ENCODE assay signal across 2 cellular contexts in the genomic region with DNA sequence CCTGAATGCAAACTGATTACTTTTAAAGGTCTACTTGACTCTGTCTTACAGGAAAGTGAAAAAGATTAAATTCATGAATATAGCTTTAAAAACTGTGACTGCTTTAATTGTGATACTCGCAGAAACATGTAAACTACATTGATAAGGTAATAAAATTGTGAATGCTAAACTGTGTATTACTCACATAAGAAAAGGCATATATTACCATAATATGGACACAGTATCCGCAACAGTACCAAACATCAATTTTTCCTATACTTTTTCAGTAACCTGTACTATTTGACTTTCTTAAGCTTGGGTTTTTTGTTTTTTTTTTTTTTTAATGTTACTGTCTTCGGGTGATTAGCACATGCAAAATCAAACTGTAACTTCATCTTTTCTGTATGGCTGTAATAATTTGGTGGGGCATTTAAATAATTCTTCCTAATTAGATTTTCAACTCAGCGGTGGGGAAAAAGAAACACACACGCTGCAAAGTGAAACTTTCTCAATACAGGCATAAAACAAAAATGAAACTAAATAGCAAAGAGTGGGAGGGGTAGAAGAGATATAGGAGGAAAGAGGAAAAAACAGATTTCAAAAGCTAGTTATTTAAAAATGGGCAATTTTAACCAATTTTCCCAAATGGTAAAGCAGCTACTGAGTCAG.
TF ChIP-seq lines count a peak whose summit lies in the region.

No MANE protein-coding gene starts in this region.

TF ChIP-seq in HEK293, 187 proteins besides CTCF, POLR2A, EP300 and RAD21 (continued from another document):
- TF ChIP-seq, protein P1, sequence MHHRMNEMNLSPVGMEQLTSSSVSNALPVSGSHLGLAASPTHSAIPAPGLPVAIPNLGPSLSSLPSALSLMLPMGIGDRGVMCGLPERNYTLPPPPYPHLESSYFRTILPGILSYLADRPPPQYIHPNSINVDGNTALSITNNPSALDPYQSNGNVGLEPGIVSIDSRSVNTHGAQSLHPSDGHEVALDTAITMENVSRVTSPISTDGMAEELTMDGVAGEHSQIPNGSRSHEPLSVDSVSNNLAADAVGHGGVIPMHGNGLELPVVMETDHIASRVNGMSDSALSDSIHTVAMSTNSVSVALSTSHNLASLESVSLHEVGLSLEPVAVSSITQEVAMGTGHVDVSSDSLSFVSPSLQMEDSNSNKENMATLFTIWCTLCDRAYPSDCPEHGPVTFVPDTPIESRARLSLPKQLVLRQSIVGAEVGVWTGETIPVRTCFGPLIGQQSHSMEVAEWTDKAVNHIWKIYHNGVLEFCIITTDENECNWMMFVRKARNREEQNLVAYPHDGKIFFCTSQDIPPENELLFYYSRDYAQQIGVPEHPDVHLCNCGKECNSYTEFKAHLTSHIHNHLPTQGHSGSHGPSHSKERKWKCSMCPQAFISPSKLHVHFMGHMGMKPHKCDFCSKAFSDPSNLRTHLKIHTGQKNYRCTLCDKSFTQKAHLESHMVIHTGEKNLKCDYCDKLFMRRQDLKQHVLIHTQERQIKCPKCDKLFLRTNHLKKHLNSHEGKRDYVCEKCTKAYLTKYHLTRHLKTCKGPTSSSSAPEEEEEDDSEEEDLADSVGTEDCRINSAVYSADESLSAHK (tag by site-specific recombination; IDR thresholded peaks at IDR 0.05) = peak; percentile 90
TF ChIP-seq in HEK293: peak in this region for 2.

TF ChIP-seq in SK-N-SH, 30 proteins besides CTCF, POLR2A, EP300 and RAD21 (continued from another document):
- TF ChIP-seq, protein P2, sequence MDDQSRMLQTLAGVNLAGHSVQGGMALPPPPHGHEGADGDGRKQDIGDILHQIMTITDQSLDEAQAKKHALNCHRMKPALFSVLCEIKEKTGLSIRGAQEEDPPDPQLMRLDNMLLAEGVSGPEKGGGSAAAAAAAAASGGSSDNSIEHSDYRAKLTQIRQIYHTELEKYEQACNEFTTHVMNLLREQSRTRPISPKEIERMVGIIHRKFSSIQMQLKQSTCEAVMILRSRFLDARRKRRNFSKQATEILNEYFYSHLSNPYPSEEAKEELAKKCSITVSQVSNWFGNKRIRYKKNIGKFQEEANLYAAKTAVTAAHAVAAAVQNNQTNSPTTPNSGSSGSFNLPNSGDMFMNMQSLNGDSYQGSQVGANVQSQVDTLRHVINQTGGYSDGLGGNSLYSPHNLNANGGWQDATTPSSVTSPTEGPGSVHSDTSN (IDR thresholded peaks at IDR 0.05) = no peak
- no peak for TF ChIP-seq TAF1 (IDR thresholded peaks at IDR 0.05; ENCODE audit: borderline replicate concordance, low read depth, low read length)
- TF ChIP-seq GABPA (IDR thresholded peaks at IDR 0.05; ENCODE audit: low read depth) = no peak
- TF ChIP-seq RFX5 (IDR thresholded peaks at IDR 0.05; ENCODE audit: low read length) = no peak
- TF ChIP-seq, protein P3, sequence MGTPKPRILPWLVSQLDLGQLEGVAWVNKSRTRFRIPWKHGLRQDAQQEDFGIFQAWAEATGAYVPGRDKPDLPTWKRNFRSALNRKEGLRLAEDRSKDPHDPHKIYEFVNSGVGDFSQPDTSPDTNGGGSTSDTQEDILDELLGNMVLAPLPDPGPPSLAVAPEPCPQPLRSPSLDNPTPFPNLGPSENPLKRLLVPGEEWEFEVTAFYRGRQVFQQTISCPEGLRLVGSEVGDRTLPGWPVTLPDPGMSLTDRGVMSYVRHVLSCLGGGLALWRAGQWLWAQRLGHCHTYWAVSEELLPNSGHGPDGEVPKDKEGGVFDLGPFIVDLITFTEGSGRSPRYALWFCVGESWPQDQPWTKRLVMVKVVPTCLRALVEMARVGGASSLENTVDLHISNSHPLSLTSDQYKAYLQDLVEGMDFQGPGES (IDR thresholded peaks at IDR 0.05; ENCODE audit: low read depth, low read length) = no peak
